In the genomic region with DNA sequence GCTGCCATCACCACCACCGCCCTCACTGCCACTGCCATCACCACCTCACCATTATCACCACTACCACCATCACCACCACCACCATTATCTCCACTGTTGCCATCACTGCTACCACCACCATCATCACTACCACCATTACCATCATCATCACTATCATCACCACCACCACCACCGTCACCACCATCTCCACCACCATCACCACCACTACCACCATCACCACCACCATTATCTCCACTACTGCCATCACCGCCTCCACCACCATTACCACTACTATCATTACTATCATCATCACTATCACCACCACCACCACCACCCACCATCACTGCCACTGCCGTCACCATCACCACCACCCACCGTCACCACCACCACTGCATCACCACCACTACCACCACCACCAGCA, we compare ENCODE assay signal across 25 cellular contexts.
"Had no signal": no experiment of that assay in that cellular context is flagged by ENCODE, and none has a peak within 500 bp of the region (broad histone marks: within the 10 kb centered on the region; RNA-seq: fewer than 3 reads in every experiment).

No MANE protein-coding gene starts in this region.

- H3K4me1 Mint-ChIP-seq: naive B cell; stimulated activated naive B cell treated with anti-CD40 and anti-IgM and Interleukin-4, amounts not matched to agents 10 μg/mL and 1 μg/mL and 100 μg/mL, for 72 hours had no signal

- H3K4me3 ChIP-seq: heart left ventricle, left ventricle myocardium inferior, lung, neural progenitor cell, ovary, right atrium auricular region, skin epidermis, stomach, testis, thyroid gland, transverse colon, upper lobe of left lung had no signal

- H3K9ac ChIP-seq: neural progenitor cell had no signal

- H3K36me3 Mint-ChIP-seq: mesothelial cell of epicardium; neural progenitor cell; stimulated activated naive B cell treated with anti-CD40 and anti-IgM and Interleukin-4, amounts not matched to agents 10 μg/mL and 1 μg/mL and 100 μg/mL, for 72 hours had no signal

- H3K9me3 Mint-ChIP-seq: mesothelial cell of epicardium had no signal

- H3K27me3 ChIP-seq: heart left ventricle, neural progenitor cell, ovary, right atrium auricular region, testis, thyroid gland, transverse colon, upper lobe of left lung had no signal

- H3K36me3 ChIP-seq: heart left ventricle, left ventricle myocardium inferior, neural progenitor cell, ovary, right atrium auricular region, stomach, thyroid gland, transverse colon, upper lobe of left lung had no signal

- H3K4me2 ChIP-seq: neural progenitor cell had no signal

- H3K27ac Mint-ChIP-seq: nephron progenitor cell; neural progenitor cell; progenitor cell of endocrine pancreas; stimulated activated naive B cell treated with anti-CD40 and anti-IgM and Interleukin-4, amounts not matched to agents 10 μg/mL and 1 μg/mL and 100 μg/mL, for 72 hours had no signal

- H3K4me3 Mint-ChIP-seq: mesothelial cell of epicardium; naive B cell; nephron progenitor cell; neural progenitor cell; stimulated activated naive B cell treated with anti-CD40 and anti-IgM and Interleukin-4, amounts not matched to agents 10 μg/mL and 1 μg/mL and 100 μg/mL, for 72 hours had no signal

- H3K9me3 ChIP-seq: ovary, testis, thyroid gland, transverse colon had no signal

- ATAC-seq: heart left ventricle; sciatic nerve; stimulated activated naive B cell treated with anti-CD40 and anti-IgM and Interleukin-4, amounts not matched to agents 10 μg/mL and 1 μg/mL and 100 μg/mL, for 72 hours; stimulated activated naive CD8-positive, alpha-beta T cell treated with anti-CD3 and anti-CD28 coated beads, Interleukin-15, Interleukin-2, amounts not matched to agents 100 U/mL and 50 U/mL, for 24 hours had no signal

- H2AFZ ChIP-seq: neural progenitor cell had no signal

- H3K27ac ChIP-seq: heart left ventricle, left ventricle myocardium inferior, neural progenitor cell, ovary, right atrium auricular region, skin epidermis, stomach, testis, thyroid gland, transverse colon, upper lobe of left lung had no signal

- H3K4me1 ChIP-seq: heart left ventricle, left ventricle myocardium inferior, neural progenitor cell, right atrium auricular region, testis, thyroid gland, upper lobe of left lung had no signal

- DNase-seq: heart left ventricle; islet precursor cell; left ventricle myocardium inferior; mesendoderm; naive B cell; nephron progenitor cell; ovary; stimulated activated CD4-positive, alpha-beta T cell treated with anti-CD3 and anti-CD28 coated beads, Interleukin-12 subunit alpha, Interleukin-12 subunit beta, amount 100 ng/mL, for 4 hours; stimulated activated CD4-positive, alpha-beta T cell treated with anti-CD3 and anti-CD28 coated beads, Interleukin-15, amount 100 ng/mL, for 24 hours; stimulated activated CD4-positive, alpha-beta T cell treated with anti-CD3 and anti-CD28 coated beads, Interleukin-2, amount 100 ng/mL, for 24 hours; stimulated activated CD4-positive, alpha-beta T cell treated with anti-CD3 and anti-CD28 coated beads, Interleukin-4, amount 100 ng/mL, for 1 hour; stimulated activated naive B cell treated with anti-CD40 and anti-IgM and Interleukin-4, amounts not matched to agents 10 μg/mL and 1 μg/mL and 100 μg/mL, for 72 hours; stimulated activated naive CD8-positive, alpha-beta T cell treated with anti-CD3 and anti-CD28 coated beads, Interleukin-15, Interleukin-2, amounts not matched to agents 100 U/mL and 50 U/mL, for 24 hours; stomach; testis; thyroid gland; transverse colon; upper lobe of left lung had no signal
